2 cellular contexts compared by ENCODE assay signal in the genomic region with DNA sequence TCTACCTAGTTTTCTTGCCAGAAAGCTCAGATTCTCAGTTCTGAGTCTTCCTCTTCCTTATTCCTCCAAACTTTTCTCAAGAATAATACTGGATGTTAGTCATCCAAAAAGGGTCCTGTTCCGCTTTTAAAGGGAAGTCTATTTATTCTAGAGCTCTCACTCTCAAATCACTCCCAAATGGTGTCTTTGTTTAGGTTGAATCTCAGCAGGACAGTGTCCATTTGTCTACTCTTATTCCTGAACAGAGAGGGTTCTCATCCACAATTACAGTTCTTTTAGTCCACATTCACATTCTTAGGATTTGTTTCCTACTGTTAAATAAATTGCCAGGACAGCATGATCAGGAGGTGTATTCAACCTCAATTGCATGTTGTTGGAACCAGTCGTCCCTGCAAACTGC.
A peak's percentile ranks its signal among the peaks of the same experiment; 100 is the strongest.
TF ChIP-seq lines count a peak whose summit lies in the region.

No MANE protein-coding gene starts in this region.

TF ChIP-seq in GM12878, 131 proteins besides CTCF, POLR2A, EP300 and RAD21 (continued from another document):
- TF ChIP-seq, protein P1, sequence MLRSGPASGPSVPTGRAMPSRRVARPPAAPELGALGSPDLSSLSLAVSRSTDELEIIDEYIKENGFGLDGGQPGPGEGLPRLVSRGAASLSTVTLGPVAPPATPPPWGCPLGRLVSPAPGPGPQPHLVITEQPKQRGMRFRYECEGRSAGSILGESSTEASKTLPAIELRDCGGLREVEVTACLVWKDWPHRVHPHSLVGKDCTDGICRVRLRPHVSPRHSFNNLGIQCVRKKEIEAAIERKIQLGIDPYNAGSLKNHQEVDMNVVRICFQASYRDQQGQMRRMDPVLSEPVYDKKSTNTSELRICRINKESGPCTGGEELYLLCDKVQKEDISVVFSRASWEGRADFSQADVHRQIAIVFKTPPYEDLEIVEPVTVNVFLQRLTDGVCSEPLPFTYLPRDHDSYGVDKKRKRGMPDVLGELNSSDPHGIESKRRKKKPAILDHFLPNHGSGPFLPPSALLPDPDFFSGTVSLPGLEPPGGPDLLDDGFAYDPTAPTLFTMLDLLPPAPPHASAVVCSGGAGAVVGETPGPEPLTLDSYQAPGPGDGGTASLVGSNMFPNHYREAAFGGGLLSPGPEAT (IDR thresholded peaks at IDR 0.05; ENCODE audit: low read depth), result no peak

TF ChIP-seq in neural cell, 6 proteins besides CTCF, POLR2A, EP300 and RAD21 (continued from another document):
- TF ChIP-seq, protein P2, sequence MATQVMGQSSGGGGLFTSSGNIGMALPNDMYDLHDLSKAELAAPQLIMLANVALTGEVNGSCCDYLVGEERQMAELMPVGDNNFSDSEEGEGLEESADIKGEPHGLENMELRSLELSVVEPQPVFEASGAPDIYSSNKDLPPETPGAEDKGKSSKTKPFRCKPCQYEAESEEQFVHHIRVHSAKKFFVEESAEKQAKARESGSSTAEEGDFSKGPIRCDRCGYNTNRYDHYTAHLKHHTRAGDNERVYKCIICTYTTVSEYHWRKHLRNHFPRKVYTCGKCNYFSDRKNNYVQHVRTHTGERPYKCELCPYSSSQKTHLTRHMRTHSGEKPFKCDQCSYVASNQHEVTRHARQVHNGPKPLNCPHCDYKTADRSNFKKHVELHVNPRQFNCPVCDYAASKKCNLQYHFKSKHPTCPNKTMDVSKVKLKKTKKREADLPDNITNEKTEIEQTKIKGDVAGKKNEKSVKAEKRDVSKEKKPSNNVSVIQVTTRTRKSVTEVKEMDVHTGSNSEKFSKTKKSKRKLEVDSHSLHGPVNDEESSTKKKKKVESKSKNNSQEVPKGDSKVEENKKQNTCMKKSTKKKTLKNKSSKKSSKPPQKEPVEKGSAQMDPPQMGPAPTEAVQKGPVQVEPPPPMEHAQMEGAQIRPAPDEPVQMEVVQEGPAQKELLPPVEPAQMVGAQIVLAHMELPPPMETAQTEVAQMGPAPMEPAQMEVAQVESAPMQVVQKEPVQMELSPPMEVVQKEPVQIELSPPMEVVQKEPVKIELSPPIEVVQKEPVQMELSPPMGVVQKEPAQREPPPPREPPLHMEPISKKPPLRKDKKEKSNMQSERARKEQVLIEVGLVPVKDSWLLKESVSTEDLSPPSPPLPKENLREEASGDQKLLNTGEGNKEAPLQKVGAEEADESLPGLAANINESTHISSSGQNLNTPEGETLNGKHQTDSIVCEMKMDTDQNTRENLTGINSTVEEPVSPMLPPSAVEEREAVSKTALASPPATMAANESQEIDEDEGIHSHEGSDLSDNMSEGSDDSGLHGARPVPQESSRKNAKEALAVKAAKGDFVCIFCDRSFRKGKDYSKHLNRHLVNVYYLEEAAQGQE (IDR thresholded peaks at IDR 0.05; ENCODE audit: borderline replicate concordance), result no peak
- no peak for TF ChIP-seq EZH2 (IDR thresholded peaks at IDR 0.05; ENCODE audit: borderline replicate concordance, insufficient read depth, low read length, poor library complexity, severe bottlenecking)
- peak; percentile 9 for TF ChIP-seq POLR2AphosphoS5 (IDR thresholded peaks at IDR 0.05)
- TF ChIP-seq SMC3 (conservative IDR thresholded peaks at IDR 0.05; ENCODE audit: poor library complexity), result no peak
- no peak for TF ChIP-seq MXI1 (conservative IDR thresholded peaks at IDR 0.05; ENCODE audit: poor library complexity, severe bottlenecking)
